In the genomic region with DNA sequence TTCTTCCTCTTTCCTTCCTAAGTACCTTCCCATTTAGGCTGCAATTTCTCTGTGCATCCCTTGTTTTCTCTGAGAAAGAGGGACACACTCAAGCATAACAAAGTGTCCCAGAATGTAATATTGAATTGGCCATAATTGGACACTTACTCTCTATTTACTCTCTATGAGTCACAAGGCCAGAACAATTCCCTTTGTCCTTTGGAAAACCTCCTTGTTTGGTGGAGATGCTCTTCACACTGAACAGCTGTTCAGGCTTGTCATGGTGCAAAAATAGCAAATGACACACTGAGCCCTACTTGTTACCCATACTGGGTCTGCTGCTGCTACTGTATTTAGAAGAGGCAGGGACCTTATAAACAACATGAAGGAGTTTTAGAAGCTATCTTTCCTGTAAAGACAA, we compare ENCODE assay signal across 26 cellular contexts.
DNase-seq lines count a peak whose midpoint lies in the region; ATAC-seq, FAIRE-seq and TF ChIP-seq lines count a peak whose summit lies in the region.
"Had no signal": no experiment of that assay in that cellular context is flagged by ENCODE, and none has a peak within 500 bp of the region (broad histone marks: within the 10 kb centered on the region; RNA-seq: fewer than 3 reads in every experiment).

No MANE protein-coding gene starts in this region.

- DNase-seq in DMS79 (lab: John Stamatoyannopoulos, UW) (peak; percentile 2), DMS79 treated with DMSO at 0.1 percent for 48 hours (lab: John Stamatoyannopoulos, UW) (no peak), NCI-H748 treated with DMSO at 0.1 percent for 48 hours (lab: John Stamatoyannopoulos, UW) (peak; percentile 88), globus pallidus (ENCODE audit: low spot score) (peak; percentile 29), urothelium cell line (ENCODE audit: low spot score) (peak; percentile 52), sigmoid colon (no peak), DMS114 treated with DMSO at 0.1 percent for 48 hours (lab: John Stamatoyannopoulos, UW; ENCODE audit: unreplicated experiment) (no peak)
- DNase-seq: activated CD4-positive, CD25-positive, alpha-beta regulatory T cell; activated CD8-positive, alpha-beta T cell treated with anti-CD3 and anti-CD28 coated beads for 36 hours; activated gamma-delta T cell treated with Interleukin-2 at 50 U/mL for 16 hours; BE2C; COR-L47; HCEC 1CT; Karpas-422; left colon; mesenchymal stem cell; naive thymus-derived CD8-positive, alpha-beta T cell; NCI-H2107; NCI-H526; right lobe of liver; Right ventricle myocardium superior; SW 1271; upper lobe of left lung had no signal

- no peaks in the 10 kb centered on the region for H3K9me3 ChIP-seq in sigmoid colon
- H3K9me3 ChIP-seq: BE2C, right lobe of liver, upper lobe of left lung had no signal

- H3K4me1 ChIP-seq in sigmoid colon = no peaks in the 10 kb centered on the region
- H3K4me1 ChIP-seq: BE2C, upper lobe of left lung had no signal

- no peak for TF ChIP-seq EP300 in sigmoid colon (IDR thresholded peaks at IDR 0.05)

- no peaks in the 10 kb centered on the region for H3K27me3 ChIP-seq in sigmoid colon
- H3K27me3 ChIP-seq: BE2C, right lobe of liver, upper lobe of left lung had no signal

- no peak for TF ChIP-seq CTCF in sigmoid colon (IDR thresholded peaks at IDR 0.05)

- no peak for FAIRE-seq in urothelium cell line (lab: Jason Lieb, UNC)
- FAIRE-seq: A204.1, colon had no signal

- no peak for TF ChIP-seq POLR2A in sigmoid colon (IDR thresholded peaks at IDR 0.05)

- intact Hi-C loops in sigmoid colon (cut with DNase I) = no loop called here

- no peak for ATAC-seq in GM18909 (IDR thresholded peaks at IDR 0.05; ENCODE audit: poor library complexity, unreplicated experiment)
- ATAC-seq: activated CD8-positive, alpha-beta T cell treated with anti-CD3 and anti-CD28 coated beads for 36 hours; left colon; naive thymus-derived CD8-positive, alpha-beta T cell had no signal

- H3K4me3 ChIP-seq in sigmoid colon = no peak overlapping the region
- H3K4me3 ChIP-seq: right lobe of liver, upper lobe of left lung had no signal

- no peaks in the 10 kb centered on the region for H3K36me3 ChIP-seq in sigmoid colon
- H3K36me3 ChIP-seq: BE2C, right lobe of liver, upper lobe of left lung had no signal

- H3K27ac ChIP-seq in sigmoid colon = no peak overlapping the region
- H3K27ac ChIP-seq: right lobe of liver, upper lobe of left lung had no signal

Comparison
In these comparisons a context has a peak if more than half of its experiments do, and no peak if none do; other contexts are left out.
1. DNase-seq: peak in DMS79 (single experiment), NCI-H748 treated with DMSO at 0.1 percent for 48 hours (single experiment), globus pallidus (single experiment) and urothelium cell line (single experiment); none in DMS79 treated with DMSO at 0.1 percent for 48 hours (single experiment), sigmoid colon (single experiment) and DMS114 treated with DMSO at 0.1 percent for 48 hours (single experiment).